In the genomic region with DNA sequence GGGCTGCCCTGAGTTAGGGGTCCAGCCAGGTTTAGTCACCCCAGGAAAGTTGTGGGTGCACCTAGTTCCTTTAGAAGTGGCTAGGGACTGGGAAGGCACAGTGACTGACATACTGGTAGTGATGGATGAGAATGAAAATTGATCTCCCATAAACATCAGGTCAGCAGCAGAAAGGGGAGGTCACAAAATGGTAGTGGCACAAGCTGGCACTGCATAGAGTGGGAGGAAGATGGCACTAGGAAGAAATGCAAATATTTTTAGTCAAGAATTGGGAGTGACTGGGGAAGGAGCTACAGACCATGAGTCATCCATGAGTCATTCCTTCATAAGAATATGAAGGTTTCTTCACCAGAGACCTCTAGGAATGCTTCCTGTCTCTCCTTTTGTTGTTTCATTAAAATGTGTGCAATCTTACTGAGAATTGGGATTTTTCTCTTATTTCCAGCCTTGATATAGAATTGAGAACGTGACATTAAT, we compare ENCODE assay signal across 1 cellular context.
A peak's percentile ranks its signal among the peaks of the same experiment; 100 is the strongest.
TF ChIP-seq lines count a peak whose summit lies in the region.

No MANE protein-coding gene starts in this region.

TF ChIP-seq in K562, 482 proteins besides CTCF, POLR2A, EP300 and RAD21 (continued from another document):
- TF ChIP-seq EGR1 (conservative IDR thresholded peaks at IDR 0.05) (0 out of 2 replicates have a peak, but pooled peaks have one; percentile 20), KAT7 (CRISPR knock-in tag; IDR thresholded peaks at IDR 0.05; ENCODE audit: borderline replicate concordance) (no peak), NEUROD1 (IDR thresholded peaks at IDR 0.05; ENCODE audit: borderline replicate concordance, low read depth, low read length, partially characterized antibody) (peak; percentile 15), PTRF (tag; IDR thresholded peaks at IDR 0.05) (no peak), SIN3B (IDR thresholded peaks at IDR 0.05; ENCODE audit: low read depth) (no peak), ETV5 (CRISPR knock-in tag; IDR thresholded peaks at IDR 0.05; ENCODE audit: low read depth) (no peak)
- TF ChIP-seq, protein P1, sequence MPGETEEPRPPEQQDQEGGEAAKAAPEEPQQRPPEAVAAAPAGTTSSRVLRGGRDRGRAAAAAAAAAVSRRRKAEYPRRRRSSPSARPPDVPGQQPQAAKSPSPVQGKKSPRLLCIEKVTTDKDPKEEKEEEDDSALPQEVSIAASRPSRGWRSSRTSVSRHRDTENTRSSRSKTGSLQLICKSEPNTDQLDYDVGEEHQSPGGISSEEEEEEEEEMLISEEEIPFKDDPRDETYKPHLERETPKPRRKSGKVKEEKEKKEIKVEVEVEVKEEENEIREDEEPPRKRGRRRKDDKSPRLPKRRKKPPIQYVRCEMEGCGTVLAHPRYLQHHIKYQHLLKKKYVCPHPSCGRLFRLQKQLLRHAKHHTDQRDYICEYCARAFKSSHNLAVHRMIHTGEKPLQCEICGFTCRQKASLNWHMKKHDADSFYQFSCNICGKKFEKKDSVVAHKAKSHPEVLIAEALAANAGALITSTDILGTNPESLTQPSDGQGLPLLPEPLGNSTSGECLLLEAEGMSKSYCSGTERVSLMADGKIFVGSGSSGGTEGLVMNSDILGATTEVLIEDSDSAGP (CRISPR knock-in tag; IDR thresholded peaks at IDR 0.05) = no peak
- TF ChIP-seq, protein P2, sequence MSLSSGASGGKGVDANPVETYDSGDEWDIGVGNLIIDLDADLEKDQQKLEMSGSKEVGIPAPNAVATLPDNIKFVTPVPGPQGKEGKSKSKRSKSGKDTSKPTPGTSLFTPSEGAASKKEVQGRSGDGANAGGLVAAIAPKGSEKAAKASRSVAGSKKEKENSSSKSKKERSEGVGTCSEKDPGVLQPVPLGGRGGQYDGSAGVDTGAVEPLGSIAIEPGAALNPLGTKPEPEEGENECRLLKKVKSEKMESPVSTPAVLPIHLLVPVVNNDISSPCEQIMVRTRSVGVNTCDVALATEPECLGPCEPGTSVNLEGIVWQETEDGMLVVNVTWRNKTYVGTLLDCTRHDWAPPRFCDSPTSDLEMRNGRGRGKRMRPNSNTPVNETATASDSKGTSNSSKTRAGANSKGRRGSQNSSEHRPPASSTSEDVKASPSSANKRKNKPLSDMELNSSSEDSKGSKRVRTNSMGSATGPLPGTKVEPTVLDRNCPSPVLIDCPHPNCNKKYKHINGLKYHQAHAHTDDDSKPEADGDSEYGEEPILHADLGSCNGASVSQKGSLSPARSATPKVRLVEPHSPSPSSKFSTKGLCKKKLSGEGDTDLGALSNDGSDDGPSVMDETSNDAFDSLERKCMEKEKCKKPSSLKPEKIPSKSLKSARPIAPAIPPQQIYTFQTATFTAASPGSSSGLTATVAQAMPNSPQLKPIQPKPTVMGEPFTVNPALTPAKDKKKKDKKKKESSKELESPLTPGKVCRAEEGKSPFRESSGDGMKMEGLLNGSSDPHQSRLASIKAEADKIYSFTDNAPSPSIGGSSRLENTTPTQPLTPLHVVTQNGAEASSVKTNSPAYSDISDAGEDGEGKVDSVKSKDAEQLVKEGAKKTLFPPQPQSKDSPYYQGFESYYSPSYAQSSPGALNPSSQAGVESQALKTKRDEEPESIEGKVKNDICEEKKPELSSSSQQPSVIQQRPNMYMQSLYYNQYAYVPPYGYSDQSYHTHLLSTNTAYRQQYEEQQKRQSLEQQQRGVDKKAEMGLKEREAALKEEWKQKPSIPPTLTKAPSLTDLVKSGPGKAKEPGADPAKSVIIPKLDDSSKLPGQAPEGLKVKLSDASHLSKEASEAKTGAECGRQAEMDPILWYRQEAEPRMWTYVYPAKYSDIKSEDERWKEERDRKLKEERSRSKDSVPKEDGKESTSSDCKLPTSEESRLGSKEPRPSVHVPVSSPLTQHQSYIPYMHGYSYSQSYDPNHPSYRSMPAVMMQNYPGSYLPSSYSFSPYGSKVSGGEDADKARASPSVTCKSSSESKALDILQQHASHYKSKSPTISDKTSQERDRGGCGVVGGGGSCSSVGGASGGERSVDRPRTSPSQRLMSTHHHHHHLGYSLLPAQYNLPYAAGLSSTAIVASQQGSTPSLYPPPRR (CRISPR knock-in tag; IDR thresholded peaks at IDR 0.05; ENCODE audit: borderline replicate concordance) = no peak
- TF ChIP-seq, protein P3, sequence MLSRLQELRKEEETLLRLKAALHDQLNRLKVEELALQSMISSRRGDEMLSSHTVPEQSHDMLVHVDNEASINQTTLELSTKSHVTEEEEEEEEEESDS (CRISPR knock-in tag; IDR thresholded peaks at IDR 0.05) = no peak
TF ChIP-seq in K562: peak in this region for 48.
